In the genomic region with DNA sequence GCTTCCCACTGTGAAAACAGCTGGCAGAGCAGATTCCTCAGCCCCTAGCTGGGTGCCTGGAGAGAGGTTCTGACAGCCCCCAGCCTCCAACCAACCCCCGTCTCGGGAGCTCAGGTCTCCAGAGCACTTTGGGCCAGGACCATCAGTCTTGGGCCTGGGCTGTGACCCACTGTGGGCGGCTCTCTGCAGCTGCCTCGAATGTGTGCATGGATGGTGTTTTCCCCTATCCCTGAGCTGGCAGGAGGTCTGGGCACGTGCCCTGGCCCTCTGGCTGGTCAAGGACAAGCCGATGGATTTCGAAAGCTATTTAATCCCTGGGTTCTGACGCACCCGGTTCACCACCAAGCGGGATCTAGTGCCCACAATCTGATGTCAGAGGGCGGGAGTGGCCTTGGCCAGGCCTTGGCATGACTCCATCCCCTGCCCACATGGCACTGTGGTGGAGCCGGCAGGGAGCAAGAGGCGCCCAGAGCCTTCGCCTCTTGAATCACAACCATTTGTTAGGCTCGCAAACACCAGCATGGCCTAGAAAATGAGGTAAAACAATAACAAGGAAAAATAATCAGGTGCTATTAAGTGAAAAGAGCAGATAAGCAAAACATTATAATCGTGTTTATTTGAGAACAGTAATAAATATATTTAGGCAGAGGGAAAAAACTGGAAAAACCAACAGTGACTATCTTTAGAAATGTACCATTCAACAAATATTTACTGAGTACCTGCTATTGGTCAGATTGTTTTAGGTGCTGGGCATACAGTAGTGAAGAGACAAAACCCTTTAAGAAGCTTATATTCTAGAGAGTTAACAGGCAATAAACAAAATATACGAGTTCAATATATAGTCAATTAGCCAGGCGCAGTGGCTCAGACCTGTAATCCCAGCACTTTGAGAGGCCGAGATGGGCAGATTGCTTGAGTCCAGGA, we compare ENCODE assay signal across 1 cellular context.
TF ChIP-seq lines count a peak whose summit lies in the region.

No MANE protein-coding gene starts in this region.

TF ChIP-seq in A549, 52 proteins besides CTCF, POLR2A, EP300 and RAD21 (continued from another document):
- no peak for TF ChIP-seq ZFP36 (IDR thresholded peaks at IDR 0.05; ENCODE audit: borderline replicate concordance, partially characterized antibody)
- no peak for TF ChIP-seq CBX2 (IDR thresholded peaks at IDR 0.05; ENCODE audit: borderline replicate concordance, low read depth)
- no peak for TF ChIP-seq ELK1 (IDR thresholded peaks at IDR 0.05; ENCODE audit: low read depth, low read length)
- TF ChIP-seq ESRRA (IDR thresholded peaks at IDR 0.05; ENCODE audit: borderline replicate concordance, low read length), result peak; percentile 31; the same call in 1 of the 2 replicates
- TF ChIP-seq ATOH8 (CRISPR knock-in tag; IDR thresholded peaks at IDR 0.05; ENCODE audit: low read depth), result peak; percentile 99
- no peak for TF ChIP-seq ZC3H11A (IDR thresholded peaks at IDR 0.05)
- TF ChIP-seq JUNB (IDR thresholded peaks at IDR 0.05), result peak; percentile 81
- TF ChIP-seq BCL3 (IDR thresholded peaks at IDR 0.05), result peak; percentile 90; the same call in 2 of the 3 replicates
- TF ChIP-seq NR3C1 (IDR thresholded peaks at IDR 0.05), result no peak
- TF ChIP-seq KDM5A (IDR thresholded peaks at IDR 0.05), result no peak
- peak; percentile 81; the same call in 1 of the 2 replicates for TF ChIP-seq HES2 (IDR thresholded peaks at IDR 0.05)
- TF ChIP-seq RNF2 (IDR thresholded peaks at IDR 0.05; ENCODE audit: borderline replicate concordance, low read depth), result no peak
- TF ChIP-seq FOXS1 (CRISPR knock-in tag; IDR thresholded peaks at IDR 0.05), result peak; percentile 96
- peak; percentile 96 for TF ChIP-seq MYC (IDR thresholded peaks at IDR 0.05; ENCODE audit: borderline replicate concordance, low read length)
- no peak for TF ChIP-seq HDAC2 (IDR thresholded peaks at IDR 0.05)
- TF ChIP-seq MAX (IDR thresholded peaks at IDR 0.05), result peak; percentile 100
- peak; percentile 98 for TF ChIP-seq BHLHE40 (IDR thresholded peaks at IDR 0.05; ENCODE audit: low read depth, low read length)
- no peak for TF ChIP-seq SREBF2 (IDR thresholded peaks at IDR 0.05)
- TF ChIP-seq KDM1A (IDR thresholded peaks at IDR 0.05; ENCODE audit: low read depth), result no peak
- no peak for TF ChIP-seq CHD2 (IDR thresholded peaks at IDR 0.05; ENCODE audit: low read length, partially characterized antibody)
- TF ChIP-seq, protein P1, sequence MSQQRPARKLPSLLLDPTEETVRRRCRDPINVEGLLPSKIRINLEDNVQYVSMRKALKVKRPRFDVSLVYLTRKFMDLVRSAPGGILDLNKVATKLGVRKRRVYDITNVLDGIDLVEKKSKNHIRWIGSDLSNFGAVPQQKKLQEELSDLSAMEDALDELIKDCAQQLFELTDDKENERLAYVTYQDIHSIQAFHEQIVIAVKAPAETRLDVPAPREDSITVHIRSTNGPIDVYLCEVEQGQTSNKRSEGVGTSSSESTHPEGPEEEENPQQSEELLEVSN (IDR thresholded peaks at IDR 0.05; ENCODE audit: borderline replicate concordance, low read depth), result peak; percentile 99
- TF ChIP-seq SMC3 (IDR thresholded peaks at IDR 0.05), result peak; percentile 57
- peak; percentile 88 for TF ChIP-seq USF2 (IDR thresholded peaks at IDR 0.05)
- peak; percentile 95 to 98 for TF ChIP-seq JUN (IDR thresholded peaks at IDR 0.05)
- TF ChIP-seq NPAS2 (CRISPR knock-in tag; IDR thresholded peaks at IDR 0.05; ENCODE audit: borderline replicate concordance), result peak; percentile 88
- TF ChIP-seq CEBPB (IDR thresholded peaks at IDR 0.05), result peak; percentile 89 to 97
